In genomic region chr1:17235135-17235880, GRCh38 we compare ENCODE assay signal across 1 cellular context.
TF ChIP-seq lines count a peak whose summit lies in the region.

No MANE protein-coding gene starts in this region.

TF ChIP-seq in H1, 55 proteins besides CTCF, POLR2A, EP300 and RAD21:
- no peak for TF ChIP-seq CBX5 (IDR thresholded peaks at IDR 0.05; ENCODE audit: low read depth, low read length)
- TF ChIP-seq, protein P1, sequence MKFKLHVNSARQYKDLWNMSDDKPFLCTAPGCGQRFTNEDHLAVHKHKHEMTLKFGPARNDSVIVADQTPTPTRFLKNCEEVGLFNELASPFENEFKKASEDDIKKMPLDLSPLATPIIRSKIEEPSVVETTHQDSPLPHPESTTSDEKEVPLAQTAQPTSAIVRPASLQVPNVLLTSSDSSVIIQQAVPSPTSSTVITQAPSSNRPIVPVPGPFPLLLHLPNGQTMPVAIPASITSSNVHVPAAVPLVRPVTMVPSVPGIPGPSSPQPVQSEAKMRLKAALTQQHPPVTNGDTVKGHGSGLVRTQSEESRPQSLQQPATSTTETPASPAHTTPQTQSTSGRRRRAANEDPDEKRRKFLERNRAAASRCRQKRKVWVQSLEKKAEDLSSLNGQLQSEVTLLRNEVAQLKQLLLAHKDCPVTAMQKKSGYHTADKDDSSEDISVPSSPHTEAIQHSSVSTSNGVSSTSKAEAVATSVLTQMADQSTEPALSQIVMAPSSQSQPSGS (IDR thresholded peaks at IDR 0.05; ENCODE audit: low read length), result no peak
